ENCODE assay signal across 7 cellular contexts in the genomic region with DNA sequence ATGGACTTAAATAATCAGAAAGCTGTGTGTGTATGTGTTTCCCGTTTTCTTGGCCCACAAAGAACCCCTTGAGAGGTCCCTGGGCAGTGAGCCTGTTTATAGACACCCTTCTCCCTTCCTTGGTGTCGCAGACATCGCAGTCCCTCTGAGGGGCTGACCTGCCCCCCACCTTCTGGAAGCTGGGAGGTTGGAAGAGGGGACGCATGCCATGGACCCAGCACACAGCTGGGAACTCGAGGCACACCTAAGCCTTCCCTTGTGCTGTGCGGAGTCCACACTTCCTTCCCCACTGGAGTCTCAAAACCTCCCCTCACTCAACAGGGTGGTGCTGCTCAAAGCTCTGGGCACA. TPM values are rescaled to one million over a fixed set of nuclear protein-coding genes. Genes with fewer than 3 reads are reported as not detected.
DNase-seq lines count a peak whose midpoint lies in the region; ATAC-seq and TF ChIP-seq lines count a peak whose summit lies in the region.

No MANE protein-coding gene starts in this region.

- H3K36me3 ChIP-seq in H7 (replicated peaks; ENCODE audit: control insufficient read depth, insufficient read depth, low read length) (no peaks in the 10 kb centered on the region), stomach smooth muscle (ENCODE audit: control insufficient read depth in 2 of 2, insufficient read depth in 2 of 2, low read length in 2 of 2) (no peaks in the 10 kb centered on the region)

- CTCF ChIA-PET in activated B cell treated with CpG ODN at 0.5 μM for 24 hours (lab: Charles Lee): interaction anchor here (1.0 to 3.8 kb wide), 6 partner anchors 8 to 137 kb away, joined by 3 to 28 read pairs (median 6); no protein-coding TSS in a partner anchor

- H3K4me3 Mint-ChIP-seq in activated B cell treated with CpG ODN at 0.5 μM for 24 hours: peak overlapping the region; percentile 88

- H3K9me3 ChIP-seq in stomach smooth muscle (ENCODE audit: control insufficient read depth in 2 of 2, low read length in 2 of 2): no peaks in the 10 kb centered on the region

- POLR2A ChIA-PET in activated B cell treated with CpG ODN at 0.5 μM for 24 hours (lab: Charles Lee): interaction anchor here (0.6 to 1.4 kb wide), 5 partner anchors 41 to 338 kb away, joined by 3 to 5 read pairs (median 4); partner anchors contain the start of genes CBX7 and RPL3

- ATAC-seq in activated B cell treated with CpG ODN at 0.5 μM for 24 hours (ENCODE audit: low read depth) (peak; percentile 5), left colon (peak; percentile 33), HG03342 (IDR thresholded peaks at IDR 0.05; ENCODE audit: unreplicated experiment) (no peak), HG02970 (IDR thresholded peaks at IDR 0.05; ENCODE audit: low FRiP score, unreplicated experiment) (no peak)

- DNase-seq in H7 (peak; percentile 53), activated B cell treated with CpG ODN at 0.5 μM for 24 hours (no peak), left colon (no peak), NCI-H146 treated with DMSO at 0.1 percent for 48 hours (lab: John Stamatoyannopoulos, UW; ENCODE audit: unreplicated experiment) (no peak)

- H3K27me3 ChIP-seq in H7 (ENCODE audit: control insufficient read depth, insufficient read depth, low read length) (no peaks in the 10 kb centered on the region), stomach smooth muscle (ENCODE audit: control insufficient read depth in 1 of 2, insufficient read depth in 2 of 2, low read length in 2 of 2) (no peaks in the 10 kb centered on the region)

- H3K4me1 Mint-ChIP-seq in activated B cell treated with CpG ODN at 0.5 μM for 24 hours: peaks cover 52% of the 10 kb centered on the region

- H3K9ac ChIP-seq in stomach smooth muscle (ENCODE audit: low read length in 2 of 2): peak overlapping the region; percentile 16 to 42

- peak overlapping the region; percentile 24 for H3K27ac ChIP-seq in stomach smooth muscle (ENCODE audit: low read length)

- TF ChIP-seq CTCF in activated B cell treated with CpG ODN at 0.5 μM for 24 hours (IDR thresholded peaks at IDR 0.05): no peak

- H3K27me3 Mint-ChIP-seq in activated B cell treated with CpG ODN at 0.5 μM for 24 hours: no peaks in the 10 kb centered on the region

- H3K36me3 Mint-ChIP-seq in activated B cell treated with CpG ODN at 0.5 μM for 24 hours (ENCODE audit: low read depth): no peaks in the 10 kb centered on the region

- peaks cover 15% of the 10 kb centered on the region for H3K4me1 ChIP-seq in stomach smooth muscle (ENCODE audit: control insufficient read depth, insufficient read depth, low read length)

- intact Hi-C loops in activated B cell treated with CpG ODN at 0.5 μM for 24 hours (cut with micrococcal nuclease) (no loop called here), left colon (cut with DNase I, micrococcal nuclease) (no loop called here)

- peak overlapping the region; percentile 82 for H3K27ac Mint-ChIP-seq in activated B cell treated with CpG ODN at 0.5 μM for 24 hours

- H3K4me3 ChIP-seq in H7 (ENCODE audit: insufficient read depth, low read depth, low read length) (no peak overlapping the region), stomach smooth muscle (ENCODE audit: low read length in 2 of 2) (peak overlapping the region; percentile 74 to 76)

- H3K9me3 Mint-ChIP-seq in activated B cell treated with CpG ODN at 0.5 μM for 24 hours: peaks cover 3% of the 10 kb centered on the region

RNA-seq across cellular contexts. Expression of gene APOBEC3B, which starts 0.5 kb away (rescaled TPM):
- 4.4 and 6.5 TPM in 2 replicates for total RNA-seq in H7 (2014; rRNA removed; shearing (Covaris generic))
- total RNA-seq in activated B cell treated with CpG ODN at 0.5 μM for 24 hours (8.0 TPM in 2 replicates), left colon (10 to 100 TPM in 1 of 2 donors, 1 to 10 TPM in 1; 8.2 to 34.3 TPM)

RNA-seq across cellular contexts. Expression of gene APOBEC3A, which starts 24.2 kb away (rescaled TPM):
- not detected in 2 replicates for total RNA-seq in H7 (2014; rRNA removed; shearing (Covaris generic))
- total RNA-seq in activated B cell treated with CpG ODN at 0.5 μM for 24 hours (not detected in 2 replicates), left colon (1 to 10 TPM; 1.4 to 2.2 TPM)

RNA-seq across cellular contexts. Expression of gene APOBEC3C, which starts 32.4 kb away (rescaled TPM):
- 1.5 and 2.0 TPM in 2 replicates for total RNA-seq in H7 (2014; rRNA removed; shearing (Covaris generic))
- total RNA-seq in activated B cell treated with CpG ODN at 0.5 μM for 24 hours (173 and 179 TPM in 2 replicates), left colon (10 to 100 TPM; 19.9 to 37.7 TPM)

RNA-seq across cellular contexts. Expression of gene APOBEC3D, which starts 39.3 kb away (rescaled TPM):
- 2.7 and 3.9 TPM in 2 replicates for total RNA-seq in H7 (2014; rRNA removed; shearing (Covaris generic))
- total RNA-seq in activated B cell treated with CpG ODN at 0.5 μM for 24 hours: 42.6 and 52.9 TPM in 2 replicates
- total RNA-seq in left colon: 1 to 10 TPM; 3.6 to 7.2 TPM

RNA-seq across cellular contexts. Expression of gene APOBEC3F, which starts 59.0 kb away (rescaled TPM):
- total RNA-seq in H7 (2014; rRNA removed; shearing (Covaris generic)): 1.1 and 3.5 TPM in 2 replicates
- total RNA-seq in activated B cell treated with CpG ODN at 0.5 μM for 24 hours (75.6 and 82.4 TPM in 2 replicates), left colon (1 to 10 TPM; 6.3 to 6.6 TPM)

Comparison
In these comparisons a context has a peak if more than half of its experiments do, and no peak if none do; other contexts are left out.
1. ATAC-seq: peak in activated B cell treated with CpG ODN at 0.5 μM for 24 hours (single experiment) and left colon (single experiment); none in HG03342 (single experiment) and HG02970 (single experiment).